ENCODE assay signal across 12 cellular contexts in the genomic region with DNA sequence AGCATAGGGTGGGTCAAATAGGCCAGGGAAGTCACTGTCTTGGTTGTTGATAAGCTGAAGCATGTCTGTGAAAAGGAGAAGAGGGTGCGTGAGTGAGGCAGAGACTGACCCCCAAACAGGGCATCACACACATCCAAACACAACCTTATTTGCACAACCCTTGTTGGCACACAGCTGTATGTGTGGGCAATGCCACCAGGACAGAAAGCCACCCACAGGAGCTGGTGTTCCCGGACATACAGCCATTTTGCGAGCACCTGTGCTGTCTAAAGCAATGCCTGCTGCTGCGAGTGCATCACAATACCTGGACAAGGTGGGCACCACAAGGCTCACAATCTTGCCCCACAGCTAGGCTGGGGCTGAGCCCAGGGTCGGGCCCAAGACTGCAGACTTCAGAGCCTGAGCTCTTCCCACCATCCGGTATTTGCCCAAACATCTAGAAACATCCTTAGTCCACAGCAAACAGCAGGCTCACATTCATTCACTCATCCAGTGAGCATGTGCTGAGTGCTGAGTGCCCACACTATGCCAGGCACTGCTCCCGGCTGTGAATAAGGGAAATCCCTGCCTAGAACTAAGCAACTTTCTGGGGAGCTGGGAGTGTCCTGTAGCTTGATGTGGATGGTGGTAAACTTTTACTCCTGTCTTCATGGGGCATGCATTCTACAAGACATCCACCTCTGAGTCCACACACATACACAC. TPM values are rescaled to one million over a fixed set of nuclear protein-coding genes. Genes with fewer than 3 reads are reported as not detected.
DNase-seq lines count a peak whose midpoint lies in the region; ATAC-seq and TF ChIP-seq lines count a peak whose summit lies in the region.
"Had no signal": no experiment of that assay in that cellular context is flagged by ENCODE, and none has a peak within 500 bp of the region (broad histone marks: within the 10 kb centered on the region; RNA-seq: fewer than 3 reads in every experiment).

No MANE protein-coding gene starts in this region.

- no peaks in the 10 kb centered on the region for H3K27me3 Mint-ChIP-seq in activated T-cell treated with anti-CD3 and anti-CD28 coated beads, Interleukin-2, amount 50 U/mL, for 24 hours
- no peaks in the 10 kb centered on the region for H3K27me3 Mint-ChIP-seq in activated T-cell treated with anti-CD3 and anti-CD28 coated beads, Interleukin-2, amount 50 U/mL, for 4 hours (ENCODE audit: low read depth)
- no peaks in the 10 kb centered on the region for H3K27me3 Mint-ChIP-seq in activated T-helper 17 cell treated with anti-CD3 and anti-CD28 coated beads, Interleukin-2, amount 50 U/mL, for 72 hours
- H3K27me3 Mint-ChIP-seq: effector memory CD8-positive, alpha-beta T cell; natural killer cell treated with Interleukin-12 subunit alpha and Interleukin-12 subunit beta and Interleukin-15 and Interleukin-18, amount 100 ng/mL, for 72 hours had no signal

- intact Hi-C loops in transverse colon (cut with DNase I; ENCODE audit: low total_unique reads), result no loop called here

- in situ Hi-C loops in transverse colon (cut with MboI; ENCODE audit: low pct_ligation_motif_present in 1 of 4, low pct_unique_long_range_greater_than_20kb in 1 of 4, low sequenced_read_pairs in 3 of 4), result no loop called here

- H3K9me2 ChIP-seq in hepatocyte (replicated peaks; ENCODE audit: insufficient read depth), result no peaks in the 10 kb centered on the region

- TF ChIP-seq EP300 in transverse colon (IDR thresholded peaks at IDR 0.05; ENCODE audit: low read depth), result no peak

- peaks cover 40% of the 10 kb centered on the region for H4K20me1 ChIP-seq in hepatocyte (ENCODE audit: insufficient read depth, poor library complexity, severe bottlenecking)

- H3K4me3 ChIP-seq in hepatocyte (no peak overlapping the region), transverse colon (no peak overlapping the region)
- H3K4me3 ChIP-seq: thoracic aorta had no signal

- H2AFZ ChIP-seq in hepatocyte, result no peak overlapping the region

- no peak overlapping the region for H3K27ac ChIP-seq in hepatocyte
- H3K27ac ChIP-seq in transverse colon, result peak overlapping the region in 3 of 4 donors; percentile 42 to 98 (median 53)
- H3K27ac ChIP-seq: thoracic aorta had no signal

- H3K27ac Mint-ChIP-seq in activated T-cell treated with anti-CD3 and anti-CD28 coated beads, Interleukin-2, amount 50 U/mL, for 24 hours, result peak overlapping the region; percentile 84
- no peak overlapping the region for H3K27ac Mint-ChIP-seq in activated T-helper 17 cell treated with anti-CD3 and anti-CD28 coated beads, Interleukin-2, amount 50 U/mL, for 72 hours

- H3K9me3 Mint-ChIP-seq in activated T-cell treated with anti-CD3 and anti-CD28 coated beads, Interleukin-2, amount 50 U/mL, for 24 hours, result no peaks in the 10 kb centered on the region
- H3K9me3 Mint-ChIP-seq in activated T-cell treated with anti-CD3 and anti-CD28 coated beads, Interleukin-2, amount 50 U/mL, for 4 hours, result no peaks in the 10 kb centered on the region
- H3K9me3 Mint-ChIP-seq in activated T-helper 17 cell treated with anti-CD3 and anti-CD28 coated beads, Interleukin-2, amount 50 U/mL, for 72 hours, result no peaks in the 10 kb centered on the region
- H3K9me3 Mint-ChIP-seq: effector memory CD8-positive, alpha-beta T cell; natural killer cell treated with Interleukin-12 subunit alpha and Interleukin-12 subunit beta and Interleukin-15 and Interleukin-18, amount 100 ng/mL, for 72 hours had no signal

- peaks cover 73% of the 10 kb centered on the region for H3K36me3 Mint-ChIP-seq in activated T-cell treated with anti-CD3 and anti-CD28 coated beads, Interleukin-2, amount 50 U/mL, for 24 hours (ENCODE audit: low read depth)
- H3K36me3 Mint-ChIP-seq in activated T-cell treated with anti-CD3 and anti-CD28 coated beads, Interleukin-2, amount 50 U/mL, for 4 hours (ENCODE audit: insufficient read depth), result peaks cover 9% of the 10 kb centered on the region
- H3K36me3 Mint-ChIP-seq in activated T-helper 17 cell treated with anti-CD3 and anti-CD28 coated beads, Interleukin-2, amount 50 U/mL, for 72 hours (ENCODE audit: low read depth), result peaks cover 47% of the 10 kb centered on the region
- H3K36me3 Mint-ChIP-seq: natural killer cell treated with Interleukin-12 subunit alpha and Interleukin-12 subunit beta and Interleukin-15 and Interleukin-18, amount 100 ng/mL, for 72 hours had no signal

- no peak for ATAC-seq in activated T-cell treated with anti-CD3 and anti-CD28 coated beads, Interleukin-2, amount 50 U/mL, for 4 hours
- ATAC-seq in activated T-helper 17 cell treated with anti-CD3 and anti-CD28 coated beads, Interleukin-2, amount 50 U/mL, for 72 hours (replicated peaks), result no peak
- no peak for ATAC-seq in HG03378 (IDR thresholded peaks at IDR 0.05; ENCODE audit: unreplicated experiment)
- ATAC-seq in HG03135 (IDR thresholded peaks at IDR 0.05; ENCODE audit: unreplicated experiment), result no peak

- peak overlapping the region; percentile 94 for H3K4me2 ChIP-seq in hepatocyte

- H3K4me3 Mint-ChIP-seq in activated T-cell treated with anti-CD3 and anti-CD28 coated beads, Interleukin-2, amount 50 U/mL, for 24 hours, result peak overlapping the region; percentile 44
- H3K4me3 Mint-ChIP-seq in activated T-cell treated with anti-CD3 and anti-CD28 coated beads, Interleukin-2, amount 50 U/mL, for 4 hours, result no peak overlapping the region
- H3K4me3 Mint-ChIP-seq in activated T-helper 17 cell treated with anti-CD3 and anti-CD28 coated beads, Interleukin-2, amount 50 U/mL, for 72 hours, result peak overlapping the region; percentile 56

- peaks cover 57% of the 10 kb centered on the region for H3K79me2 ChIP-seq in hepatocyte

- 96% methylated on average over 7 of the region's 7 CpGs for WGBS in hepatocyte (ENCODE audit: low lambda C conversion rate, missing lambda C conversion rate)
- WGBS in transverse colon (ENCODE audit: low coverage in 1 of 2), 2 donors, result 80% methylated on average over 7 of the region's 7 CpGs; no CpG with 5 or more reads in 1 of the 2 donors

- no peaks in the 10 kb centered on the region for H3K9me3 ChIP-seq in hepatocyte (ENCODE audit: low read depth)
- no peaks in the 10 kb centered on the region for H3K9me3 ChIP-seq in transverse colon
- H3K9me3 ChIP-seq: thoracic aorta had no signal

- no peak for TF ChIP-seq CTCF in hepatocyte (IDR thresholded peaks at IDR 0.05; ENCODE audit: poor library complexity)
- no peak for TF ChIP-seq CTCF in transverse colon (IDR thresholded peaks at IDR 0.05)

- H3K4me1 ChIP-seq in hepatocyte (ENCODE audit: insufficient read depth), result peaks cover 57% of the 10 kb centered on the region
- H3K4me1 ChIP-seq in transverse colon, result peaks cover 38 to 77% (median 71%) of the 10 kb centered on the region in 4 donors

- H3K4me1 Mint-ChIP-seq in activated T-cell treated with anti-CD3 and anti-CD28 coated beads, Interleukin-2, amount 50 U/mL, for 24 hours (ENCODE audit: low read depth), result peaks cover 70% of the 10 kb centered on the region
- peaks cover 64% of the 10 kb centered on the region for H3K4me1 Mint-ChIP-seq in activated T-cell treated with anti-CD3 and anti-CD28 coated beads, Interleukin-2, amount 50 U/mL, for 4 hours (ENCODE audit: low read depth)
- peaks cover 38% of the 10 kb centered on the region for H3K4me1 Mint-ChIP-seq in activated T-helper 17 cell treated with anti-CD3 and anti-CD28 coated beads, Interleukin-2, amount 50 U/mL, for 72 hours

- no peak for TF ChIP-seq POLR2A in transverse colon (IDR thresholded peaks at IDR 0.05)

- DNase-seq in activated T-cell treated with anti-CD3 and anti-CD28 coated beads, Interleukin-2, amount 50 U/mL, for 24 hours, result no peak
- no peak for DNase-seq in activated T-cell treated with anti-CD3 and anti-CD28 coated beads, Interleukin-2, amount 50 U/mL, for 4 hours
- DNase-seq in hepatocyte (ENCODE audit: low spot score) (no peak), transverse colon (no peak), DMS79 treated with DMSO at 0.1 percent for 48 hours (lab: John Stamatoyannopoulos, UW) (no peak)
- DNase-seq: activated T-cell treated with anti-CD3 and anti-CD28 coated beads for 4 hours had no signal

- H3K36me3 ChIP-seq in hepatocyte (replicated peaks; ENCODE audit: insufficient read depth, low read depth) (no peaks in the 10 kb centered on the region), transverse colon (peaks cover 0 to 13% (median 7%) of the 10 kb centered on the region in 4 donors)

- no peaks in the 10 kb centered on the region for H3K27me3 ChIP-seq in hepatocyte
- H3K27me3 ChIP-seq in transverse colon, result no peaks in the 10 kb centered on the region

RNA-seq across cellular contexts. Expression of a gene that starts 16.2 kb away (rescaled TPM):
- 10 to 100 TPM; 34.3 to 44.0 (median 34.6) TPM for total RNA-seq in activated T-cell treated with anti-CD3 and anti-CD28 coated beads, Interleukin-2, amount 50 U/mL, for 4 hours
- 10 to 100 TPM; 65.5 to 74.1 TPM for total RNA-seq in activated T-helper 17 cell treated with anti-CD3 and anti-CD28 coated beads, Interleukin-2, amount 50 U/mL, for 72 hours
- 47.0 and 57.1 TPM in 2 replicates for total RNA-seq in hepatocyte
- 107 and 140 TPM in 2 replicates for polyA plus RNA-seq in hepatocyte
- 100 to 1,000 TPM in 3 of 4 donors, 10 to 100 TPM in 1; 45.7 to 206 (median 148) TPM for total RNA-seq in transverse colon
